ENCODE assay signal across 18 cellular contexts in genomic region chr1:208524920-208525319, GRCh38.
"Had no signal": no experiment of that assay in that cellular context is flagged by ENCODE, and none has a peak within 500 bp of the region (broad histone marks: within the 10 kb centered on the region; RNA-seq: fewer than 3 reads in every experiment).

No MANE protein-coding gene starts in this region.

- H3K4me1 ChIP-seq: prostate gland, right lobe of liver, spleen had no signal

- H3K4me3 Mint-ChIP-seq: activated naive CD8-positive, alpha-beta T cell treated with anti-CD3 and anti-CD28 coated beads, Interleukin-2, amount 50 U/mL, for 24 hours; activated T-helper 17 cell treated with anti-CD3 and anti-CD28 coated beads, Interleukin-2, amount 50 U/mL, for 72 hours; effector memory CD8-positive, alpha-beta T cell; nephron; stimulated activated naive CD8-positive, alpha-beta T cell treated with anti-CD3 and anti-CD28 coated beads, Interleukin-15, amount 100 ng/mL, for 72 hours; T-cell had no signal

- ATAC-seq: activated naive CD8-positive, alpha-beta T cell treated with anti-CD3 and anti-CD28 coated beads, Interleukin-2, amount 50 U/mL, for 24 hours; activated T-helper 17 cell treated with anti-CD3 and anti-CD28 coated beads, Interleukin-2, amount 50 U/mL, for 72 hours; effector memory CD8-positive, alpha-beta T cell; left ventricle myocardium superior; right lobe of liver; stimulated activated naive CD8-positive, alpha-beta T cell treated with anti-CD3 and anti-CD28 coated beads, Interleukin-15, amount 100 ng/mL, for 72 hours; T-cell had no signal

- H3K36me3 Mint-ChIP-seq: T-cell had no signal

- H3K4me3 ChIP-seq: prostate gland, right lobe of liver, spleen had no signal

- DNase-seq: activated CD4-positive, CD25-positive, alpha-beta regulatory T cell treated with anti-CD3 and anti-CD28 coated beads, Interleukin-2, amount 50 U/mL, for 72 hours; activated naive CD4-positive, alpha-beta T cell treated with Interleukin-2 at 50 U/mL for 16 hours; activated naive CD8-positive, alpha-beta T cell treated with anti-CD3 and anti-CD28 coated beads, Interleukin-2, amount 50 U/mL, for 24 hours; activated T-cell treated with anti-CD3 and anti-CD28 coated beads for 4 hours; dermis blood vessel endothelial cell; effector memory CD8-positive, alpha-beta T cell; erythroblast; hippocampal formation; left ventricle myocardium superior; occipital lobe; right lobe of liver; spleen; stimulated activated naive CD8-positive, alpha-beta T cell treated with anti-CD3 and anti-CD28 coated beads, Interleukin-15, amount 100 ng/mL, for 72 hours; T-cell; T-helper 9 cell had no signal

- H3K27ac Mint-ChIP-seq: activated naive CD8-positive, alpha-beta T cell treated with anti-CD3 and anti-CD28 coated beads, Interleukin-2, amount 50 U/mL, for 24 hours; activated T-helper 17 cell treated with anti-CD3 and anti-CD28 coated beads, Interleukin-2, amount 50 U/mL, for 72 hours; effector memory CD8-positive, alpha-beta T cell; nephron; stimulated activated naive CD8-positive, alpha-beta T cell treated with anti-CD3 and anti-CD28 coated beads, Interleukin-15, amount 100 ng/mL, for 72 hours; T-cell had no signal

- H3K9me3 Mint-ChIP-seq: activated naive CD8-positive, alpha-beta T cell treated with anti-CD3 and anti-CD28 coated beads, Interleukin-2, amount 50 U/mL, for 24 hours; activated T-helper 17 cell treated with anti-CD3 and anti-CD28 coated beads, Interleukin-2, amount 50 U/mL, for 72 hours; effector memory CD8-positive, alpha-beta T cell; nephron; stimulated activated naive CD8-positive, alpha-beta T cell treated with anti-CD3 and anti-CD28 coated beads, Interleukin-15, amount 100 ng/mL, for 72 hours; T-cell had no signal

- H3K27me3 ChIP-seq: right lobe of liver had no signal

- H3K4me1 Mint-ChIP-seq: activated naive CD8-positive, alpha-beta T cell treated with anti-CD3 and anti-CD28 coated beads, Interleukin-2, amount 50 U/mL, for 24 hours; activated T-helper 17 cell treated with anti-CD3 and anti-CD28 coated beads, Interleukin-2, amount 50 U/mL, for 72 hours; stimulated activated naive CD8-positive, alpha-beta T cell treated with anti-CD3 and anti-CD28 coated beads, Interleukin-15, amount 100 ng/mL, for 72 hours; T-cell had no signal

- H3K9me3 ChIP-seq: prostate gland, right lobe of liver, spleen had no signal

- H3K27ac ChIP-seq: prostate gland, right lobe of liver, spleen had no signal

- H3K36me3 ChIP-seq: prostate gland, right lobe of liver, spleen had no signal
